Comparison of ENCODE assay signal across 16 cellular contexts in the genomic region with DNA sequence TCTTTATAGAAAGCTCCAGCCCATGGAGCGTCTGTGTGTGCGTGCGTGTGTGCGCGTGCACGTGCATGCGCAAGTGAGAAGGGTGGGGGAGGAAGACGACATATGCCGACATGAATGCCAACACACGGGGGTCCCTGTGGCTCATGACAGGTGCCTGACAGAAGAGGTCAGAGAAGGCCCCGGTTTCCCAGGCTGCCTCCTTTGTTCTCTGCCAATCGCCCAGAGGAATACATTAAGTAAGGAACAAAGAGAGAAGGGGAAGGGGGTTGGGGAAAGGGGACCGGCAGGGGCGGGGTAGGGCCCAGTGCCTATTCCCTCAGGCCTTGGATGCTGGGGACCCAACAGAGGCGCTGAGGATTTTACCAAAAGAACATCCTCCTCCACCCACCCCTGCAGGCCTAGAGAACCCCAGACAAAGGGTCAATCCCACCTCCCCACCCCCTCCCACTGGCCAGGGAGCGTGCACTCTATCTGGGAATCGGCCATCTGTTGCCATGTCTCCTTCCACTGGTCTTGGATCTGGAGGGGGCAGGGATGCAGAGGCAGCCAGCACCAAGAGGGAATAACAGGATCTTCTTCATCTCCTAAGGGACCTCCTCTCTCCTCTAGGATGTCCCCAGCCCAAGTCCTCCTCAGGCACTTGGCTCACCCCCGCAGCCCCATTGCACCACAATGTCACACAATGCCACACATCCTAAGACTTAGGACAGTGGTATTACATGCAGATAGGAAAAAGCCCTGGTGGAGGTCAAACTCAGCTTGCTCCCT. TPM values are rescaled to one million over a fixed set of nuclear protein-coding genes. Genes with fewer than 3 reads are reported as not detected.
DNase-seq lines count a peak whose midpoint lies in the region; ATAC-seq and TF ChIP-seq lines count a peak whose summit lies in the region.
"Had no signal": no experiment of that assay in that cellular context is flagged by ENCODE, and none has a peak within 500 bp of the region (broad histone marks: within the 10 kb centered on the region; RNA-seq: fewer than 3 reads in every experiment).

No MANE protein-coding gene starts in this region.

- H3K27me3 ChIP-seq in right cardiac atrium (ENCODE audit: control insufficient read depth, insufficient read depth) (no peaks in the 10 kb centered on the region), right atrium auricular region (no peaks in the 10 kb centered on the region), testis (no peaks in the 10 kb centered on the region), gastroesophageal sphincter (no peaks in the 10 kb centered on the region)
- H3K27me3 ChIP-seq: esophagus muscularis mucosa, ovary had no signal

- intact Hi-C loops in right cardiac atrium (cut with DNase I) (no loop called here), testis (cut with DNase I; ENCODE audit: low total_unique reads) (no loop called here)

- H3K27ac ChIP-seq in right cardiac atrium (ENCODE audit: low read length) (peak overlapping the region; percentile 45), right atrium auricular region (no peak overlapping the region), testis (no peak overlapping the region), gastroesophageal sphincter (no peak overlapping the region)
- H3K27ac ChIP-seq: ovary had no signal

- H3K27me3 Mint-ChIP-seq in chondrocyte (ENCODE audit: low read depth) (no peaks in the 10 kb centered on the region), naive B cell (no peaks in the 10 kb centered on the region), osteocyte (ENCODE audit: unreplicated experiment) (no peaks in the 10 kb centered on the region)

- 70% methylated on average over 18 of the region's 18 CpGs for WGBS in right cardiac atrium
- WGBS in testis, 2 donors: 85 to 88% methylated on average over 18 of the region's 18 CpGs
- 65 to 67% methylated on average over 10 to 15 of the region's 18 CpGs for WGBS in gastroesophageal sphincter (ENCODE audit: low coverage in 1 of 2), 2 donors

- TF ChIP-seq CTCF in right atrium auricular region (IDR thresholded peaks at IDR 0.05) (no peak), chondrocyte (IDR thresholded peaks at IDR 0.05) (no peak), osteocyte (IDR thresholded peaks at IDR 0.05) (no peak), testis (IDR thresholded peaks at IDR 0.05) (no peak), gastroesophageal sphincter (IDR thresholded peaks at IDR 0.05) (no peak)

- H3K4me3 Mint-ChIP-seq in chondrocyte (ENCODE audit: unreplicated experiment) (no peak overlapping the region), naive B cell (peak overlapping the region in 4 of 8 donors; percentile 29 to 65 (median 56)), osteocyte (ENCODE audit: unreplicated experiment) (no peak overlapping the region)

- H3K9me3 Mint-ChIP-seq in chondrocyte (ENCODE audit: low read depth) (no peaks in the 10 kb centered on the region), naive B cell (no peaks in the 10 kb centered on the region), osteocyte (ENCODE audit: unreplicated experiment) (no peaks in the 10 kb centered on the region)

- ATAC-seq in right cardiac atrium (no peak), naive B cell (ENCODE audit: low read depth in 2 of 2) (no peak), gastroesophageal sphincter (no peak)

- no peak for TF ChIP-seq EP300 in gastroesophageal sphincter (IDR thresholded peaks at IDR 0.05)

- H3K4me1 ChIP-seq in right cardiac atrium (ENCODE audit: control insufficient read depth, insufficient read depth, low read length) (peaks cover 10% of the 10 kb centered on the region), right atrium auricular region (peaks cover 0 to 23% of the 10 kb centered on the region in 2 donors), testis (no peaks in the 10 kb centered on the region), gastroesophageal sphincter (peaks cover 0 to 32% (median 0%) of the 10 kb centered on the region in 3 donors)

- H3K27ac Mint-ChIP-seq in chondrocyte (ENCODE audit: unreplicated experiment) (no peak overlapping the region), naive B cell (peak overlapping the region in 5 of 6 donors; percentile 81 to 96 (median 92)), osteocyte (ENCODE audit: unreplicated experiment) (no peak overlapping the region)

- H3K9me3 ChIP-seq in right cardiac atrium (ENCODE audit: control insufficient read depth, low read length): no peaks in the 10 kb centered on the region
- H3K9me3 ChIP-seq in right atrium auricular region: no peaks in the 10 kb centered on the region
- no peaks in the 10 kb centered on the region for H3K9me3 ChIP-seq in testis
- H3K9me3 ChIP-seq in gastroesophageal sphincter: no peaks in the 10 kb centered on the region
- H3K9me3 ChIP-seq: esophagus muscularis mucosa, ovary had no signal

- H3K36me3 ChIP-seq in right atrium auricular region (peaks cover 57% of the 10 kb centered on the region), testis (ENCODE audit: low read depth, missing control alignments) (no peaks in the 10 kb centered on the region), gastroesophageal sphincter (peaks cover 0 to 90% of the 10 kb centered on the region in 2 donors)
- H3K36me3 ChIP-seq: ovary had no signal

- DNase-seq in right cardiac atrium (no peak), right atrium auricular region (ENCODE audit: low spot score) (no peak), chondrocyte (ENCODE audit: low spot score) (peak; percentile 40), naive B cell (no peak), osteocyte (ENCODE audit: extremely low spot score, unreplicated experiment) (no peak), NCI-H748 treated with DMSO at 0.1 percent for 48 hours (lab: John Stamatoyannopoulos, UW) (no peak), testis (no peak)
- DNase-seq: activated CD8-positive, alpha-beta memory T cell treated with anti-CD3 and anti-CD28 coated beads, Interleukin-2, amount 50 U/mL, for 4 hours; DMS79; hippocampal formation; mammary epithelial cell; MM.1S; NCI-H2029 treated with DMSO at 0.1 percent for 48 hours had no signal

- H3K36me3 Mint-ChIP-seq in chondrocyte (ENCODE audit: low read depth) (peaks cover 31% of the 10 kb centered on the region), naive B cell (peaks cover 35 to 43% of the 10 kb centered on the region in 2 donors), osteocyte (ENCODE audit: unreplicated experiment) (peaks cover 24% of the 10 kb centered on the region)

- TF ChIP-seq POLR2A in testis (IDR thresholded peaks at IDR 0.05): no peak
- no peak for TF ChIP-seq POLR2A in gastroesophageal sphincter (IDR thresholded peaks at IDR 0.05)

- H3K4me3 ChIP-seq in right cardiac atrium (ENCODE audit: low read length): no peak overlapping the region
- no peak overlapping the region for H3K4me3 ChIP-seq in right atrium auricular region
- no peak overlapping the region for H3K4me3 ChIP-seq in testis
- H3K4me3 ChIP-seq in gastroesophageal sphincter: no peak overlapping the region
- H3K4me3 ChIP-seq: esophagus muscularis mucosa, ovary had no signal

- H3K4me1 Mint-ChIP-seq in chondrocyte (ENCODE audit: low read depth) (no peaks in the 10 kb centered on the region), naive B cell (peaks cover 67 to 96% (median 91%) of the 10 kb centered on the region in 3 donors), osteocyte (ENCODE audit: unreplicated experiment) (peaks cover 20% of the 10 kb centered on the region)

RNA-seq across cellular contexts. Expression of gene PIK3C2B, which starts 39.4 kb away (rescaled TPM):
- total RNA-seq in right cardiac atrium: 10 to 100 TPM; 24.9 to 32.7 (median 29.0) TPM
- 13.3 TPM for polyA plus RNA-seq in right cardiac atrium
- 10 to 100 TPM; 13.1 to 19.4 TPM for total RNA-seq in right atrium auricular region
- total RNA-seq in chondrocyte: 19.5 to 22.4 TPM (median 19.6 TPM) in 3 replicates
- 10 to 100 TPM in 3 of 6 donors, 1 to 10 TPM in 2, not detected in 1; 8.5 to 16.9 (median 10.6) TPM for polyA plus RNA-seq in naive B cell (ENCODE audit: low read depth in 6 of 6)
- total RNA-seq in osteocyte: 14.9 and 17.5 TPM in 2 replicates
- total RNA-seq in testis: 10 to 100 TPM; 12.7 to 20.1 TPM
- 7.6 TPM for polyA plus RNA-seq in testis (ENCODE audit: insufficient read depth, low read depth, low replicate concordance)
- 10 to 100 TPM in 3 of 4 donors, 1 to 10 TPM in 1; 7.9 to 18.2 (median 16.1) TPM for total RNA-seq in gastroesophageal sphincter

RNA-seq across cellular contexts. Expression of gene PPP1R15B, which starts 43.6 kb away (rescaled TPM):
- 10 to 100 TPM; 20.0 to 36.3 (median 23.9) TPM for total RNA-seq in right cardiac atrium
- 14.2 TPM for polyA plus RNA-seq in right cardiac atrium
- total RNA-seq in right atrium auricular region: 10 to 100 TPM; 27.3 to 30.9 TPM
- 29.7 to 41.0 TPM (median 40.9 TPM) in 3 replicates for total RNA-seq in chondrocyte
- 10 to 100 TPM; 18.5 to 39.0 (median 33.0) TPM for polyA plus RNA-seq in naive B cell (ENCODE audit: low read depth in 6 of 6)
- 46.1 and 47.4 TPM in 2 replicates for total RNA-seq in osteocyte
- 10 to 100 TPM; 40.1 to 42.0 TPM for total RNA-seq in testis
- 22.5 TPM for polyA plus RNA-seq in testis (ENCODE audit: insufficient read depth, low read depth, low replicate concordance)
- total RNA-seq in gastroesophageal sphincter: 10 to 100 TPM; 44.4 to 53.2 (median 50.9) TPM

Comparison
In these comparisons a context has a peak if more than half of its experiments do, and no peak if none do; other contexts are left out.
1. H3K27ac Mint-ChIP-seq: peak in naive B cell (5 of 6); none in chondrocyte (single experiment) and osteocyte (single experiment).